In genomic region chr9:115591584-115591984, GRCh38 we compare ENCODE assay signal across 1 cellular context.
TF ChIP-seq lines count a peak whose summit lies in the region.

No MANE protein-coding gene starts in this region.

TF ChIP-seq in HCT116, 20 proteins besides CTCF, POLR2A, EP300 and RAD21 (continued from another document):
- TF ChIP-seq ZBTB33 (IDR thresholded peaks at IDR 0.05; ENCODE audit: extremely low read depth, insufficient replicate concordance, low read length): no peak
- no peak for TF ChIP-seq EGR1 (IDR thresholded peaks at IDR 0.05; ENCODE audit: low read depth)
- no peak for TF ChIP-seq SRF (IDR thresholded peaks at IDR 0.05; ENCODE audit: low read depth)
- TF ChIP-seq, protein P1, sequence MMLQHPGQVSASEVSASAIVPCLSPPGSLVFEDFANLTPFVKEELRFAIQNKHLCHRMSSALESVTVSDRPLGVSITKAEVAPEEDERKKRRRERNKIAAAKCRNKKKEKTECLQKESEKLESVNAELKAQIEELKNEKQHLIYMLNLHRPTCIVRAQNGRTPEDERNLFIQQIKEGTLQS (IDR thresholded peaks at IDR 0.05): no peak
